2 cellular contexts compared by ENCODE assay signal in genomic region chr16:89584768-89585549, GRCh38.
TF ChIP-seq lines count a peak whose summit lies in the region.

No MANE protein-coding gene starts in this region.

TF ChIP-seq in SK-N-SH, 30 proteins besides CTCF, POLR2A, EP300 and RAD21 (continued from another document):
- TF ChIP-seq ZBTB33 (IDR thresholded peaks at IDR 0.05; ENCODE audit: borderline replicate concordance, low read depth) (no peak), GATA2 (CRISPR knock-in tag; IDR thresholded peaks at IDR 0.05) (no peak)
TF ChIP-seq in SK-N-SH: peak in this region for 0.

TF ChIP-seq in SK-N-SH treated with all-trans-retinoic acid at 6 μM for 48 hours, 23 proteins besides CTCF, POLR2A, EP300 and RAD21 (continued from another document):
- TF ChIP-seq ISL1 (CRISPR knock-in tag; IDR thresholded peaks at IDR 0.05) (no peak), ZNF70 (CRISPR knock-in tag; IDR thresholded peaks at IDR 0.05) (no peak), POU6F1 (CRISPR knock-in tag; IDR thresholded peaks at IDR 0.05; ENCODE audit: borderline replicate concordance, low read depth) (no peak), OSR1 (CRISPR knock-in tag; IDR thresholded peaks at IDR 0.05) (no peak), SNAI2 (CRISPR knock-in tag; IDR thresholded peaks at IDR 0.05) (no peak), TCF4 (CRISPR knock-in tag; IDR thresholded peaks at IDR 0.05; ENCODE audit: borderline replicate concordance) (no peak), ZC3H10 (CRISPR knock-in tag; IDR thresholded peaks at IDR 0.05) (no peak), TOX (CRISPR knock-in tag; IDR thresholded peaks at IDR 0.05; ENCODE audit: borderline replicate concordance) (no peak), ZNF565 (CRISPR knock-in tag; conservative IDR thresholded peaks at IDR 0.05; ENCODE audit: low read depth) (no peak), ESRRG (CRISPR knock-in tag; IDR thresholded peaks at IDR 0.05) (no peak), PATZ1 (CRISPR knock-in tag; IDR thresholded peaks at IDR 0.05; ENCODE audit: borderline replicate concordance) (no peak), BACH2 (CRISPR knock-in tag; IDR thresholded peaks at IDR 0.05; ENCODE audit: borderline replicate concordance) (no peak)
TF ChIP-seq in SK-N-SH treated with all-trans-retinoic acid at 6 μM for 48 hours: peak in this region for 0.
